Comparison of ENCODE assay signal across 9 cellular contexts in the genomic region with DNA sequence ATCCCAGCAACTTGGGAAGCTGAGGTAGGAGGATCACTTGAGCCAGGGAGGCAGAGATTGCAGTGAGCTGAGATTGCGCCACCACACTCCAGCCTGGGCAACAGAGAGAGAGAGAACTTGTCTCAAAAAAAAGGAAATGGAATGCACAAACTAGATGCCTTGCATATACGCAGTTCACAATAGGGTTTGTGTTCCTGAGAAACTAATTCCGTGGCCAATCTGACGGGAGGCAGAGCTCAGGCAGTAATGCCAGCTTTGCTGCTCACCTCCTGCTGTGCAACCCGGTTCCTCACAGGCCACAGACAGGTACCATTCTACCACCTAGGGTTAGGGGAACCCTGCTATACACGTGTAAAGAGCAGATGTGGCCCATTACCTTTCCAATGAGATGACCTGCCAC. TPM values are rescaled to one million over a fixed set of nuclear protein-coding genes. Genes with fewer than 3 reads are reported as not detected.
DNase-seq lines count a peak whose midpoint lies in the region; ATAC-seq and TF ChIP-seq lines count a peak whose summit lies in the region.
"Had no signal": no experiment of that assay in that cellular context is flagged by ENCODE, and none has a peak within 500 bp of the region (broad histone marks: within the 10 kb centered on the region; RNA-seq: fewer than 3 reads in every experiment).

No MANE protein-coding gene starts in this region.

- no peaks in the 10 kb centered on the region for H3K9me3 Mint-ChIP-seq in CD4-positive, alpha-beta T cell

- H3K27ac Mint-ChIP-seq in CD4-positive, alpha-beta T cell = peak overlapping the region; percentile 79

- in situ Hi-C loops in mammary epithelial cell (cut with MboI; ENCODE audit: low sequenced_read_pairs in 2 of 2) = no loop called here

- H3K36me3 ChIP-seq in Loucy (ENCODE audit: insufficient read depth, low read length) = no peaks in the 10 kb centered on the region; the same call in 1 of the 2 replicates
- H3K36me3 ChIP-seq in mammary epithelial cell (ENCODE audit: insufficient read depth, low read length) = no peaks in the 10 kb centered on the region
- no peaks in the 10 kb centered on the region for H3K36me3 ChIP-seq in neural cell (ENCODE audit: insufficient read depth, low read length)

- BruUV-seq in mammary epithelial cell (replicated peaks; lab: Mats Ljungman, UMichigan) = no TSS peak

- H3F3A ChIP-seq in Loucy (ENCODE audit: low read depth) (no peaks in the 10 kb centered on the region), neural cell (ENCODE audit: insufficient read depth, low read length, poor library complexity, severe bottlenecking) (no peaks in the 10 kb centered on the region)

- H3K9me3 ChIP-seq in CD4-positive, alpha-beta T cell (ENCODE audit: control insufficient read depth, low read length) = no peaks in the 10 kb centered on the region
- H3K9me3 ChIP-seq in Loucy (ENCODE audit: insufficient read depth, low read depth, low read length) (no peaks in the 10 kb centered on the region), mammary epithelial cell (replicated peaks; ENCODE audit: insufficient read depth, low read length) (no peaks in the 10 kb centered on the region), neural cell (ENCODE audit: low read length) (no peaks in the 10 kb centered on the region)

- peak overlapping the region; percentile 96 for H3K4me3 Mint-ChIP-seq in CD4-positive, alpha-beta T cell

- CTCF ChIA-PET in CD4-positive, alpha-beta T cell (lab: Charles Lee) = interaction anchor here (1.0 to 1.6 kb wide), 2 partner anchors 43 to 268 kb away, joined by 3 to 4 read pairs; partner anchors contain the start of gene SNTA1
- CTCF ChIA-PET in mammary epithelial cell (lab: Charles Lee; ENCODE audit: low non-redundant PET) = interaction anchor here (0.6 to 0.7 kb wide), 2 partner anchors 45 to 790 kb away, joined by 3 to 4 read pairs; no protein-coding TSS in a partner anchor

- H3K4me2 ChIP-seq in Loucy (ENCODE audit: low read depth, low read length, poor library complexity, severe bottlenecking) = peak overlapping the region; percentile 89
- H3K4me2 ChIP-seq in mammary epithelial cell (ENCODE audit: insufficient read depth, low read depth, low read length) = peak overlapping the region; percentile 69
- peak overlapping the region; percentile 42 for H3K4me2 ChIP-seq in neural cell (ENCODE audit: low read length)

- no peak for TF ChIP-seq RAD21 in neural cell (conservative IDR thresholded peaks at IDR 0.05)

- H3K27ac ChIP-seq in CD4-positive, alpha-beta T cell (ENCODE audit: low read depth, low read length) = no peak overlapping the region
- H3K27ac ChIP-seq in mammary epithelial cell (ENCODE audit: insufficient read depth, low read depth, low read length) (no peak overlapping the region), neural cell (ENCODE audit: low read length) (no peak overlapping the region)

- H3K79me2 ChIP-seq in Loucy (ENCODE audit: insufficient read depth, low read length) (peaks cover 61% of the 10 kb centered on the region), mammary epithelial cell (ENCODE audit: insufficient read depth, low read length) (peaks cover 64% of the 10 kb centered on the region), neural cell (replicated peaks; ENCODE audit: insufficient read depth, low read length) (peaks cover 30% of the 10 kb centered on the region)

- TF ChIP-seq CTCF in CD4-positive, alpha-beta T cell (IDR thresholded peaks at IDR 0.05) = no peak
- TF ChIP-seq CTCF in Loucy (conservative IDR thresholded peaks at IDR 0.05; ENCODE audit: low read length) (no peak), mammary epithelial cell (conservative IDR thresholded peaks at IDR 0.05 in 1 of 2, IDR thresholded peaks at IDR 0.05 in 1 of 2; ENCODE audit: extremely low read depth in 1 of 2, insufficient read depth in 1 of 2, low read depth in 1 of 2, low read length in 2 of 2) (no peak), neural cell (IDR thresholded peaks at IDR 0.05; ENCODE audit: poor library complexity, severe bottlenecking) (no peak)

- H3K36me3 Mint-ChIP-seq in CD4-positive, alpha-beta T cell (ENCODE audit: low read depth) = peaks cover 32% of the 10 kb centered on the region

- dilution Hi-C loops in mammary epithelial cell (cut with HindIII; ENCODE audit: low sequenced_read_pairs) = no loop called here

- no peaks in the 10 kb centered on the region for H3K27me3 Mint-ChIP-seq in CD4-positive, alpha-beta T cell

- H3K9me2 ChIP-seq in Loucy (replicated peaks; ENCODE audit: low read depth, low read length) = no peaks in the 10 kb centered on the region
- no peaks in the 10 kb centered on the region for H3K9me2 ChIP-seq in neural cell (ENCODE audit: insufficient read depth, low read length)

- no peaks in the 10 kb centered on the region for H3K27me3 ChIP-seq in CD4-positive, alpha-beta T cell (ENCODE audit: control insufficient read depth, insufficient read depth, low read length)
- H3K27me3 ChIP-seq in Loucy (ENCODE audit: insufficient read depth, low read length, poor library complexity, severe bottlenecking) (no peaks in the 10 kb centered on the region), mammary epithelial cell (ENCODE audit: insufficient read depth, low read length) (no peaks in the 10 kb centered on the region), neural cell (ENCODE audit: insufficient read depth, low read depth, low read length) (no peaks in the 10 kb centered on the region)

- intact Hi-C loops in CD4-positive, alpha-beta T cell (cut with DNase I, micrococcal nuclease) = loop anchor here (2.0 to 5.0 kb wide), 3 partner anchors 29 to 262 kb away; partner anchors contain the start of genes C20orf144 (in 1 of the 2) and CBFA2T2 (in 1 of the 2)
- intact Hi-C loops in mammary epithelial cell (cut with micrococcal nuclease) = loop anchor here (2.0 to 5.0 kb wide), 2 partner anchors 45 to 252 kb away; no protein-coding TSS in a partner anchor

- 49% methylated on average over 6 of the region's 6 CpGs for WGBS in mammary epithelial cell (ENCODE audit: low coverage, missing lambda C conversion rate)

- POLR2A ChIA-PET in CD4-positive, alpha-beta T cell (lab: Charles Lee) = interaction anchor here (2.2 kb wide), 1 partner anchor 90 kb away, joined by 11 read pairs; the partner anchor contains the start of gene CBFA2T2

- no peak overlapping the region for H2AFZ ChIP-seq in Loucy (ENCODE audit: low read length)
- no peak overlapping the region for H2AFZ ChIP-seq in mammary epithelial cell (ENCODE audit: low read depth, low read length)
- H2AFZ ChIP-seq in neural cell (ENCODE audit: low read depth, low read length) = no peak overlapping the region

- H3K4me1 Mint-ChIP-seq in CD4-positive, alpha-beta T cell (ENCODE audit: low read depth) = peaks cover 66% of the 10 kb centered on the region

- TF ChIP-seq POLR2A in GM18505 (IDR thresholded peaks at IDR 0.05; ENCODE audit: borderline replicate concordance, extremely low read depth, insufficient read depth, insufficient read length) = no peak

- H4K20me1 ChIP-seq in Loucy (ENCODE audit: insufficient read depth, low read length, poor library complexity, severe bottlenecking) (peaks cover 9% of the 10 kb centered on the region), mammary epithelial cell (ENCODE audit: insufficient read depth, low read length) (no peaks in the 10 kb centered on the region), neural cell (ENCODE audit: insufficient read depth) (no peaks in the 10 kb centered on the region)

- peaks cover 33% of the 10 kb centered on the region for H3K4me1 ChIP-seq in Loucy (ENCODE audit: insufficient read depth, low read length, poor library complexity, severe bottlenecking)
- H3K4me1 ChIP-seq in mammary epithelial cell (ENCODE audit: insufficient read depth, low read length) = peaks cover 26% of the 10 kb centered on the region

- H3K4me3 ChIP-seq in Loucy (ENCODE audit: low read length, poor library complexity, severe bottlenecking) (peak overlapping the region; percentile 98), mammary epithelial cell (replicated peaks in 1 of 3; ENCODE audit: insufficient read depth in 1 of 3, low read depth in 2 of 3, low read length in 3 of 3) (peak overlapping the region in 2 of 3 experiments; percentile 76 to 80), neural cell (ENCODE audit: low read length) (peak overlapping the region; percentile 74)

- H3K9ac ChIP-seq in Loucy (ENCODE audit: low read depth, low read length, poor library complexity, severe bottlenecking) (peak overlapping the region; percentile 81), mammary epithelial cell (ENCODE audit: insufficient read depth, low read length) (no peak overlapping the region), neural cell (ENCODE audit: low read length) (no peak overlapping the region)

- DNase-seq in CD4-positive, alpha-beta T cell = no peak
- DNase-seq in mammary epithelial cell (no peak), GDM1 (lab: John Stamatoyannopoulos, UW) (no peak), NCI-H2081 treated with DMSO at 0.1 percent for 48 hours (lab: John Stamatoyannopoulos, UW) (no peak)

- ATAC-seq in CD4-positive, alpha-beta T cell (ENCODE audit: poor library complexity) = no peak
- ATAC-seq in GM18505 (IDR thresholded peaks at IDR 0.05; ENCODE audit: unreplicated experiment) (no peak), GM21526 (IDR thresholded peaks at IDR 0.05; ENCODE audit: low FRiP score, unreplicated experiment) (no peak)
- ATAC-seq: sciatic nerve had no signal

- TF ChIP-seq EP300 in neural cell (conservative IDR thresholded peaks at IDR 0.05; ENCODE audit: poor library complexity, severe bottlenecking) = no peak

TF ChIP-seq in neural cell, 6 proteins besides CTCF, POLR2A, EP300 and RAD21 (continues in another document):
- TF ChIP-seq EZH2 (IDR thresholded peaks at IDR 0.05; ENCODE audit: borderline replicate concordance, insufficient read depth, low read length, poor library complexity, severe bottlenecking) = no peak

RNA-seq across cellular contexts. Expression of gene CDK5RAP1, which starts 1.4 kb away (rescaled TPM):
- 10 to 100 TPM; 59.7 to 63.0 TPM for total RNA-seq in CD4-positive, alpha-beta T cell
- total RNA-seq in mammary epithelial cell = 10 to 100 TPM; 20.7 to 35.5 TPM
- polyA plus RNA-seq in mammary epithelial cell (37.1 TPM), neural cell (47.2 and 52.5 TPM in 2 replicates)
- polyA minus RNA-seq in mammary epithelial cell (24.9 TPM), neural cell (37.5 and 40.9 TPM in 2 replicates)

RNA-seq across cellular contexts. Expression of gene SNTA1, which starts 43.6 kb away (rescaled TPM):
- 1 to 10 TPM; 5.0 to 5.2 TPM for total RNA-seq in CD4-positive, alpha-beta T cell
- total RNA-seq in mammary epithelial cell = 10 to 100 TPM in 1 of 2 donors, 1 to 10 TPM in 1; 9.4 to 11.7 TPM
- polyA plus RNA-seq in mammary epithelial cell = 8.1 TPM
- 10.4 TPM for polyA minus RNA-seq in mammary epithelial cell
- polyA plus RNA-seq in neural cell = 7.2 and 8.6 TPM in 2 replicates
- polyA minus RNA-seq in neural cell = 5.7 and 7.3 TPM in 2 replicates
